ENCODE assay signal across 8 cellular contexts in genomic region chr15:40323239-40323952, GRCh38. TPM values are rescaled to one million over a fixed set of nuclear protein-coding genes. Genes with fewer than 3 reads are reported as not detected.
A peak's percentile ranks its signal among the peaks of the same experiment; 100 is the strongest.
DNase-seq lines count a peak whose midpoint lies in the region; ATAC-seq and TF ChIP-seq lines count a peak whose summit lies in the region.

TSS of gene INAFM2 (plus strand) at chr15:40323692. CDS start at chr15:40324056, 364 bp downstream.

- peak within 1 kb of the TSS; percentile 80 for H3K4me3 ChIP-seq in GM12875 (ENCODE audit: low read depth, low read length)
- peak within 1 kb of the TSS; percentile 83 for H3K4me3 ChIP-seq in adipocyte (ENCODE audit: low read length)
- peak within 1 kb of the TSS; percentile 63 to 93 (median 82) for H3K4me3 ChIP-seq in heart right ventricle
- peak within 1 kb of the TSS; percentile 74 for H3K4me3 ChIP-seq in upper lobe of right lung

- 0 to 1% methylated on average over 72 to 103 of the region's 103 CpGs for WGBS in heart right ventricle, 2 donors

- peak within 1 kb of the TSS; percentile 85 for H3K9ac ChIP-seq in adipocyte (ENCODE audit: low read length)

- DNase-seq in NCI-H1417 treated with DMSO at 0.1 percent for 48 hours (lab: John Stamatoyannopoulos, UW) (peak; percentile 42), T follicular helper cell (ENCODE audit: low read depth) (peak; percentile 86), adipocyte (ENCODE audit: low read depth) (peak; percentile 93), heart right ventricle (peak; percentile 90 to 94), posterior vena cava (ENCODE audit: low spot score) (peak; percentile 96), upper lobe of right lung (peak; percentile 96)

- H3K4me1 ChIP-seq in adipocyte (ENCODE audit: control insufficient read depth, insufficient read depth, low read length) (peaks cover 38% of the 10 kb centered on the region), heart right ventricle (peaks cover 7 to 54% (median 42%) of the 10 kb centered on the region in 9 donors), upper lobe of right lung (peaks cover 37% of the 10 kb centered on the region)

- no peaks in the 10 kb centered on the region for H3K9me3 ChIP-seq in adipocyte (ENCODE audit: control insufficient read depth, low read length)
- H3K9me3 ChIP-seq in heart right ventricle = no peaks in the 10 kb centered on the region
- no peaks in the 10 kb centered on the region for H3K9me3 ChIP-seq in upper lobe of right lung

- peak; percentile 89 for ATAC-seq in HG02798 (IDR thresholded peaks at IDR 0.05; ENCODE audit: poor library complexity, unreplicated experiment)
- ATAC-seq in heart right ventricle = peak; percentile 90 to 93 (median 92)
- ATAC-seq in upper lobe of right lung = peak; percentile 94

- H3K27me3 ChIP-seq in adipocyte (replicated peaks; ENCODE audit: control insufficient read depth, insufficient read depth, low read length) = no peaks in the 10 kb centered on the region
- H3K27me3 ChIP-seq in heart right ventricle = no peaks in the 10 kb centered on the region
- no peaks in the 10 kb centered on the region for H3K27me3 ChIP-seq in upper lobe of right lung

- TF ChIP-seq CTCF in GM12875 (IDR thresholded peaks at IDR 0.05; ENCODE audit: borderline replicate concordance, insufficient read depth, low read depth, low read length) (peak; percentile 54), heart right ventricle (IDR thresholded peaks at IDR 0.05) (peak; percentile 68 to 86 (median 77)), upper lobe of right lung (IDR thresholded peaks at IDR 0.05) (peak; percentile 66)

- H3K36me3 ChIP-seq in adipocyte (ENCODE audit: control insufficient read depth, insufficient read depth, low read length, severe bottlenecking) = peaks cover 5% of the 10 kb centered on the region
- peaks cover 0 to 12% (median 0%) of the 10 kb centered on the region in 9 donors for H3K36me3 ChIP-seq in heart right ventricle
- H3K36me3 ChIP-seq in upper lobe of right lung = no peaks in the 10 kb centered on the region

- H3K27ac ChIP-seq in heart right ventricle = peak within 1 kb of the TSS; percentile 78 to 94 (median 90)
- peak within 1 kb of the TSS; percentile 81 for H3K27ac ChIP-seq in upper lobe of right lung

- intact Hi-C loops in heart right ventricle (cut with DNase I) (loop anchor here in 4 of 10 donors (1.0 to 10.0 kb wide), 5 partner anchors 15 to 99 kb away; partner anchors contain the start of gene CCDC9B (in 2 of the 4)), posterior vena cava (cut with DNase I) (no loop called here), upper lobe of right lung (cut with DNase I) (no loop called here)

RNA-seq across cellular contexts. Expression of gene INAFM2, which starts in this region (rescaled TPM):
- total RNA-seq in heart right ventricle (10 to 100 TPM; 32.5 to 63.9 (median 40.9) TPM), posterior vena cava (10 to 100 TPM; 25.3 to 27.1 TPM), upper lobe of right lung (39.5 TPM)
- 10 to 100 TPM; 19.8 to 56.1 TPM for polyA plus RNA-seq in heart right ventricle

Comparison
In these comparisons a context has a peak if more than half of its experiments do, and no peak if none do; other contexts are left out.
1. Peak in every context shown above with its lines: DNase-seq, ATAC-seq, H3K4me3 ChIP-seq and H3K27ac ChIP-seq.
2. DNase-seq: peak in every context shown above with its lines; median percentile 96 in posterior vena cava; 96 in upper lobe of right lung; 93 in adipocyte; 92 in heart right ventricle; 86 in T follicular helper cell; 42 in NCI-H1417 treated with DMSO at 0.1 percent for 48 hours.